In the genomic region with DNA sequence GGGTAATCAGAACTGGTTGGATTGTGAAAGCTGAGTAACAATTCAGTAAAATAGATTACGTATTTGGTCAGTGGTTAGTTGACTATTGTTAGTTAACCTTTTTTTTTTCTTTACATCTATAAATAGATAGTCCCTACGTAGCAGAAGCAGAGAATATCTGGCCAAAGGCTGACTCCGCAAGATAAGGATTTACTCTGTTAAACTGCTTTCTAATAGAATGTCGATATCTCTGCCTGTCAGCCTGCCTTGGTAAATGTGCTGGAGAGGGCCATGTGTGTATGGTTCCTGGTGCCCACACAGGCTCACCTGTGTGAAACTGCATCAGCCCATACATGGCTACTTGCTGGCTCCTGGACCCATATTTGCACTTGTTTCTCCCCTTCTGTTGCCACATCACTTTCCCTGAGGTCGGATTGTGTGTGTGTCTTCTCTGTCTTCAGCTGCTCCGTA, we compare ENCODE assay signal across 14 cellular contexts.
A peak's percentile ranks its signal among the peaks of the same experiment; 100 is the strongest.
DNase-seq lines count a peak whose midpoint lies in the region; ATAC-seq, FAIRE-seq and TF ChIP-seq lines count a peak whose summit lies in the region.
"Had no signal": no experiment of that assay in that cellular context is flagged by ENCODE, and none has a peak within 500 bp of the region (broad histone marks: within the 10 kb centered on the region; RNA-seq: fewer than 3 reads in every experiment).

No MANE protein-coding gene starts in this region.

- H4K20me1 ChIP-seq in HepG2 (ENCODE audit: insufficient read depth, low read length), result peaks cover 4% of the 10 kb centered on the region; the same call in 1 of the 2 replicates

- H3K27ac Mint-ChIP-seq in chondrocyte (ENCODE audit: unreplicated experiment), result peak overlapping the region; percentile 75

- WGBS in HepG2 (ENCODE audit: low lambda C conversion rate), result 96% methylated on average over 6 of the region's 6 CpGs

- no peak overlapping the region for H3K4me2 ChIP-seq in HepG2 (ENCODE audit: low read depth, low read length)

- H3K9me3 ChIP-seq in HepG2 (ENCODE audit: low read length) (no peaks in the 10 kb centered on the region), thoracic aorta (no peaks in the 10 kb centered on the region)
- H3K9me3 ChIP-seq: lower lobe of right lung, prostate gland had no signal

- H3K4me1 ChIP-seq in HepG2 (ENCODE audit: insufficient read depth, low read length) (peaks cover 67% of the 10 kb centered on the region), thoracic aorta (ENCODE audit: control insufficient read depth in 1 of 2, low read depth in 2 of 2) (peaks cover 64 to 98% of the 10 kb centered on the region in 2 donors)
- H3K4me1 ChIP-seq: prostate gland had no signal

- no peak for TF ChIP-seq RAD21 in HepG2 (CRISPR knock-in tag; IDR thresholded peaks at IDR 0.05)

- no peak for TF ChIP-seq POLR2A in HepG2 (IDR thresholded peaks at IDR 0.05; ENCODE audit: insufficient read depth in 1 of 2, low read depth in 2 of 2, low read length in 2 of 2)

- H3K9me3 Mint-ChIP-seq in chondrocyte (ENCODE audit: low read depth), result no peaks in the 10 kb centered on the region
- H3K9me3 Mint-ChIP-seq: H9 had no signal

- H3K4me3 ChIP-seq in HepG2 (replicated peaks in 1 of 3; ENCODE audit: insufficient read depth in 1 of 3, low read depth in 2 of 3, low read length in 3 of 3) (no peak overlapping the region), thoracic aorta (no peak overlapping the region)
- H3K4me3 ChIP-seq: lower lobe of right lung, prostate gland had no signal

- H3K27me3 Mint-ChIP-seq in chondrocyte (ENCODE audit: low read depth), result no peaks in the 10 kb centered on the region

- no peak overlapping the region for H3K4me3 Mint-ChIP-seq in chondrocyte (ENCODE audit: unreplicated experiment)
- H3K4me3 Mint-ChIP-seq: H9 had no signal

- peaks cover 13% of the 10 kb centered on the region for H3K4me1 Mint-ChIP-seq in chondrocyte (ENCODE audit: low read depth)

- no peak for TF ChIP-seq CTCF in chondrocyte (IDR thresholded peaks at IDR 0.05)
- no peak for TF ChIP-seq CTCF in HepG2 (CRISPR knock-in tag; IDR thresholded peaks at IDR 0.05)
- no peak for TF ChIP-seq CTCF in thoracic aorta (IDR thresholded peaks at IDR 0.05)
- TF ChIP-seq CTCF in GM13976 (IDR thresholded peaks at IDR 0.05; ENCODE audit: borderline replicate concordance, control extremely low read depth, extremely low read depth, insufficient read depth, missing control alignments), result no peak

- H2AFZ ChIP-seq in HepG2 (ENCODE audit: low read length), result no peak overlapping the region

- H3K27me3 ChIP-seq in HepG2 (ENCODE audit: control insufficient read depth in 1 of 2, insufficient read depth in 2 of 2, low read length in 2 of 2) (no peaks in the 10 kb centered on the region), thoracic aorta (replicated peaks; ENCODE audit: insufficient read depth) (no peaks in the 10 kb centered on the region)
- H3K27me3 ChIP-seq: foreskin keratinocyte had no signal

- in situ Hi-C loops in HepG2 (cut with HindIII; ENCODE audit: extremely low pct_ligation_motif_present, low pct_unique_long_range_greater_than_20kb) (no loop called here), GM13976 (cut with MboI; ENCODE audit: low sequenced_read_pairs, unreplicated experiment) (no loop called here)

- H3K9ac ChIP-seq in HepG2 (ENCODE audit: insufficient read depth, low read depth, low read length), result no peak overlapping the region

- ATAC-seq in HepG2, result peak; percentile 35; the same call in 2 of the 3 replicates
- ATAC-seq in thoracic aorta (ENCODE audit: insufficient number of reproducible peaks, low FRiP score, low read depth), result no peak
- ATAC-seq in GM21786 (IDR thresholded peaks at IDR 0.05; ENCODE audit: unreplicated experiment), result no peak
- no peak for ATAC-seq in HG03378 (IDR thresholded peaks at IDR 0.05; ENCODE audit: unreplicated experiment)

- peaks cover 7% of the 10 kb centered on the region for H3K79me2 ChIP-seq in HepG2 (ENCODE audit: insufficient read depth, low read length)

- no peak overlapping the region for H3K27ac ChIP-seq in HepG2 (ENCODE audit: extremely low read length, insufficient read depth, low read length)
- peak overlapping the region; percentile 83 to 87 for H3K27ac ChIP-seq in thoracic aorta
- H3K27ac ChIP-seq: foreskin keratinocyte, lower lobe of right lung, prostate gland had no signal

- POLR2A ChIA-PET in HepG2 (lab: Yijun Ruan, JAX), result interaction anchor here (1.0 kb wide), 1 partner anchor 95 kb away, joined by 3 read pairs; the partner anchor contains the start of gene CRIM1

- peaks cover 25 to 72% of the 10 kb centered on the region in 2 experiments for H3K36me3 ChIP-seq in HepG2 (replicated peaks in 1 of 2; ENCODE audit: control insufficient read depth in 1 of 2, insufficient read depth in 2 of 2, low read length in 2 of 2)
- H3K36me3 ChIP-seq in thoracic aorta, result peaks cover 2% of the 10 kb centered on the region
- H3K36me3 ChIP-seq: prostate gland had no signal

- CTCF ChIA-PET in HepG2 (lab: Yijun Ruan, JAX; ENCODE audit: low intra/inter-chr PET ratio, low total read pairs), result interaction anchor here (0.7 kb wide), 1 partner anchor 10 kb away, joined by 3 read pairs; no protein-coding TSS in a partner anchor

- DNase-seq in OCI-M1 (lab: John Stamatoyannopoulos, UW) (peak; percentile 90), chondrocyte (ENCODE audit: low spot score) (no peak), HepG2 (ENCODE audit: low spot score) (no peak), thoracic aorta (ENCODE audit: low spot score) (no peak), NCI-H526 treated with DMSO at 0.1 percent for 48 hours (lab: John Stamatoyannopoulos, UW) (no peak), GM13976 (ENCODE audit: low spot score) (no peak)
- DNase-seq: activated T-cell treated with anti-CD3 and anti-CD28 coated beads, Interleukin-2, amount 50 U/mL, for 1 hour; H9; lower lobe of right lung had no signal

- no peak for TF ChIP-seq EP300 in HepG2 (IDR thresholded peaks at IDR 0.05; ENCODE audit: low read depth in 2 of 2, low read length in 2 of 2)
- TF ChIP-seq EP300 in HepG2 (CRISPR knock-in tag; IDR thresholded peaks at IDR 0.05; ENCODE audit: borderline replicate concordance), result no peak

- no peak for FAIRE-seq in HepG2 (lab: Jason Lieb, UNC)
- FAIRE-seq: bronchial epithelial cell had no signal

- peaks cover 24% of the 10 kb centered on the region for H3K36me3 Mint-ChIP-seq in chondrocyte (ENCODE audit: low read depth)

- no TSS peak for BruUV-seq in HepG2 (replicated peaks; lab: Mats Ljungman, UMichigan)

- intact Hi-C loops in HepG2 (cut with micrococcal nuclease; ENCODE audit: unreplicated experiment), result loop anchor here (5.0 kb wide), 1 partner anchor 38 kb away; no protein-coding TSS in a partner anchor

TF ChIP-seq in HepG2, 621 proteins besides CTCF, POLR2A, EP300 and RAD21:
- no peak for TF ChIP-seq PTBP1 (IDR thresholded peaks at IDR 0.05; ENCODE audit: low read depth, low read length, poor library complexity, severe bottlenecking)
- TF ChIP-seq RBM22 (optimal IDR thresholded peaks at IDR 0.05; ENCODE audit: low read length), result peak; percentile 56
